ENCODE assay signal across 1 cellular context in genomic region chr7:130350945-130351663, GRCh38.
TF ChIP-seq lines count a peak whose summit lies in the region.

No MANE protein-coding gene starts in this region.

TF ChIP-seq in GM12878, 131 proteins besides CTCF, POLR2A, EP300 and RAD21 (continues in another document):
- no peak for TF ChIP-seq FOS (IDR thresholded peaks at IDR 0.05; ENCODE audit: borderline replicate concordance, extremely low read depth, insufficient read length)
- peak in 1 of 2 experiments; percentile 50; a peak in 1 of 3 replicates for TF ChIP-seq EGR1 (IDR thresholded peaks at IDR 0.05; ENCODE audit: borderline replicate concordance in 1 of 2, low read depth in 2 of 2, low read length in 2 of 2)
- TF ChIP-seq JUNB (IDR thresholded peaks at IDR 0.05) = peak; percentile 47
- no peak for TF ChIP-seq ZNF217 (IDR thresholded peaks at IDR 0.05)
- TF ChIP-seq RBBP5 (conservative IDR thresholded peaks at IDR 0.05) = no peak
- no peak for TF ChIP-seq IRF3 (IDR thresholded peaks at IDR 0.05)
- no peak for TF ChIP-seq KLF5 (IDR thresholded peaks at IDR 0.05; ENCODE audit: partially characterized antibody)
- no peak for TF ChIP-seq MYB (IDR thresholded peaks at IDR 0.05; ENCODE audit: borderline replicate concordance, low read depth, low read length)
- TF ChIP-seq SIX5 (IDR thresholded peaks at IDR 0.05; ENCODE audit: low read depth, low read length, severe bottlenecking) = no peak
- TF ChIP-seq PAX5 (IDR thresholded peaks at IDR 0.05; ENCODE audit: borderline replicate concordance, low read depth, low read length) = no peak
- no peak for TF ChIP-seq SIN3A (IDR thresholded peaks at IDR 0.05; ENCODE audit: low read depth, low read length)
- TF ChIP-seq HDAC6 (IDR thresholded peaks at IDR 0.05; ENCODE audit: unreplicated experiment) = no peak
- no peak for TF ChIP-seq ZNF207 (IDR thresholded peaks at IDR 0.05; ENCODE audit: borderline replicate concordance)
- no peak for TF ChIP-seq NR2C2 (IDR thresholded peaks at IDR 0.05; ENCODE audit: borderline replicate concordance, control insufficient read depth, insufficient read length, low read depth)
- TF ChIP-seq NRF1 (conservative IDR thresholded peaks at IDR 0.05; ENCODE audit: low read depth, low read length) = no peak
- no peak for TF ChIP-seq MYC (IDR thresholded peaks at IDR 0.05; ENCODE audit: insufficient read depth, insufficient read length, insufficient replicate concordance, low read length, severe bottlenecking)
- no peak for TF ChIP-seq MLLT1 (IDR thresholded peaks at IDR 0.05)
- no peak for TF ChIP-seq BRCA1 (IDR thresholded peaks at IDR 0.05; ENCODE audit: low read depth, low read length)
- peak; percentile 62 for TF ChIP-seq RELA (IDR thresholded peaks at IDR 0.05; ENCODE audit: borderline replicate concordance, partially characterized antibody)
- no peak for TF ChIP-seq YBX1 (IDR thresholded peaks at IDR 0.05)
- TF ChIP-seq CBX3 (IDR thresholded peaks at IDR 0.05; ENCODE audit: borderline replicate concordance, low read depth) = no peak
- TF ChIP-seq YY1 (IDR thresholded peaks at IDR 0.05; ENCODE audit: low read depth, low read length) = peak; percentile 19; the same call in 1 of the 2 replicates
- TF ChIP-seq ZNF622 (IDR thresholded peaks at IDR 0.05) = no peak
- no peak for TF ChIP-seq PML (IDR thresholded peaks at IDR 0.05; ENCODE audit: low read length)
- TF ChIP-seq CEBPB (IDR thresholded peaks at IDR 0.05; ENCODE audit: borderline replicate concordance in 1 of 2, low read depth in 2 of 2, low read length in 2 of 2) = no peak
- TF ChIP-seq BCL11A (IDR thresholded peaks at IDR 0.05; ENCODE audit: low read depth, low read length) = 0 out of 2 replicates have a peak, but pooled peaks have one; percentile 13
- TF ChIP-seq CREB1 (IDR thresholded peaks at IDR 0.05; ENCODE audit: low read depth) = no peak
- TF ChIP-seq CBX5 (IDR thresholded peaks at IDR 0.05; ENCODE audit: low read depth) = no peak
- no peak for TF ChIP-seq REST (IDR thresholded peaks at IDR 0.05; ENCODE audit: low read depth, low read length)
- TF ChIP-seq ATF2 (IDR thresholded peaks at IDR 0.05; ENCODE audit: low read length) = peak; percentile 67
- no peak for TF ChIP-seq CUX1 (IDR thresholded peaks at IDR 0.05; ENCODE audit: insufficient replicate concordance, low read depth, low read length)
- no peak for TF ChIP-seq NR2C1 (IDR thresholded peaks at IDR 0.05)
- no peak for TF ChIP-seq CHD1 (IDR thresholded peaks at IDR 0.05; ENCODE audit: low read depth, low read length)
- TF ChIP-seq PAX8 (IDR thresholded peaks at IDR 0.05) = no peak
- no peak for TF ChIP-seq STAT1 (conservative IDR thresholded peaks at IDR 0.05)
- no peak for TF ChIP-seq RB1 (IDR thresholded peaks at IDR 0.05; ENCODE audit: borderline replicate concordance)
- no peak for TF ChIP-seq RAD51 (IDR thresholded peaks at IDR 0.05)
- TF ChIP-seq USF1 (IDR thresholded peaks at IDR 0.05; ENCODE audit: borderline replicate concordance, extremely low read length, insufficient read depth, low read depth, low read length) = no peak
- TF ChIP-seq PKNOX1 (IDR thresholded peaks at IDR 0.05) = no peak
- TF ChIP-seq SUZ12 (IDR thresholded peaks at IDR 0.05; ENCODE audit: unreplicated experiment) = no peak
- TF ChIP-seq SPI1 (IDR thresholded peaks at IDR 0.05; ENCODE audit: borderline replicate concordance, insufficient read depth, low read depth, low read length) = no peak
- TF ChIP-seq ZNF384 (IDR thresholded peaks at IDR 0.05; ENCODE audit: borderline replicate concordance, low read depth, low read length) = no peak
- no peak for TF ChIP-seq SREBF2 (IDR thresholded peaks at IDR 0.05; ENCODE audit: low read length)
- TF ChIP-seq ZBTB4 (CRISPR knock-in tag; IDR thresholded peaks at IDR 0.05) = no peak
- peak; percentile 47; the same call in 1 of the 2 replicates for TF ChIP-seq IRF4 (IDR thresholded peaks at IDR 0.05; ENCODE audit: low read depth, low read length)
- no peak for TF ChIP-seq KDM1A (IDR thresholded peaks at IDR 0.05; ENCODE audit: borderline replicate concordance)
- no peak for TF ChIP-seq NFYA (IDR thresholded peaks at IDR 0.05; ENCODE audit: borderline replicate concordance, low read depth, low read length)
- no peak for TF ChIP-seq TCF3 (IDR thresholded peaks at IDR 0.05; ENCODE audit: borderline replicate concordance, insufficient read depth, low read depth, low read length)
- no peak for TF ChIP-seq MAX (IDR thresholded peaks at IDR 0.05; ENCODE audit: low read depth, low read length)
- no peak for TF ChIP-seq RFX5 (IDR thresholded peaks at IDR 0.05; ENCODE audit: low read depth, low read length)
- TF ChIP-seq RUNX3 (IDR thresholded peaks at IDR 0.05; ENCODE audit: low read length) = peak; percentile 97
